In the genomic region with DNA sequence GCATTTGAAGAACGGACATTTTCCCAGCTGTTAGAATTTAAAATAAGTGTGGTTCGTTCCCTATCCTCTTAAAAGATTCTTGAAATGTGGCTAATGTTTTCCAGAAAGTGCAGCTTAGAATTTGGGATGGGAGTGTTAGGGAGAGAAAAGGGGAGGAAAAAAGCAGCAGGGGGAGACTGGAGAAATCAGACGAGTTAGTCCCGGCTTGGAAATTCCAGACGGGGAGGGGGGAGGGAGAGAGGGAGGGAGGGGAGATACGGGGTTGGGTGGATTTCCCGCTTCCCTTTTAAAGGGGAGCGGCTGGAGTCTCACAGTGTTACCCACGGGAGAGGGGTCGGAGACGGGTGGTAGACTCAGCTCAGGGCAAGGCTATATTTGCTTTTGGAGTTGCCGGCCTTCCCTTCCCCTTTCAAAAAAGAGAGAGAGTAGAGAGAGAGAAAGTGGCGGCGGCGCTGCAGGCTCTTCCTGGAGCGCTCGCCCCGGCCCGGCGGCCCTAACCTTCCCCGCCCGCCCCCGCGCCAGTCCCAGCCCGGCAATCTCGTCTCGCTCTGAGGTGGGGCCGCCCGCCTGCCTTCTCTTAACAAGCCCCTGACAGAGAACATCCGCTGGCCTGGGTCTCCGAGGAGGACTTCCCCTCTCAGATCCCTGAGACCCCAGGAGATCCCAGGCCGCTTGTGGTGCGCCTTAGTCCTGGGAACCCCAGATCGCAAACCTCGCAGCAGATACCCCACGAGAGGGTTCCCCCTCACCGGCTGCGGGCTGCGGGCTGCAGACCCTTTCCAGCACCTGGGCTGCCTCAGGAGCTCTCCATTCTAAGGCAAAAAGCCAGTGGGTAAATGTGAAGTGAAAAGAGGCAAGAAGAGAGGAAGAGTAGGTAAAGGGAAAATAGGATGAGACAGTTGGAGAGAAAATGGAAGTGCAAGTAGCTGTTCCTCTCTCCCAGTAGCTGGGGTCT, we compare ENCODE assay signal across 2 cellular contexts.
TF ChIP-seq lines count a peak whose summit lies in the region.

No MANE protein-coding gene starts in this region.

TF ChIP-seq in HCT116, 20 proteins besides CTCF, POLR2A, EP300 and RAD21:
- TF ChIP-seq JUND (IDR thresholded peaks at IDR 0.05) (no peak), EZH2 (IDR thresholded peaks at IDR 0.05) (peak; percentile 99; the same call in 1 of the 2 replicates), EZH2phosphoT487 (IDR thresholded peaks at IDR 0.05; ENCODE audit: borderline replicate concordance) (peak; percentile 98), SIN3A (IDR thresholded peaks at IDR 0.05; ENCODE audit: low read depth) (no peak), TCF7L2 (IDR thresholded peaks at IDR 0.05; ENCODE audit: borderline replicate concordance, extremely low read depth, insufficient read depth, insufficient read length) (no peak)
- TF ChIP-seq, protein P1, sequence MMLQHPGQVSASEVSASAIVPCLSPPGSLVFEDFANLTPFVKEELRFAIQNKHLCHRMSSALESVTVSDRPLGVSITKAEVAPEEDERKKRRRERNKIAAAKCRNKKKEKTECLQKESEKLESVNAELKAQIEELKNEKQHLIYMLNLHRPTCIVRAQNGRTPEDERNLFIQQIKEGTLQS (IDR thresholded peaks at IDR 0.05), result no peak

TF ChIP-seq in GM12878, 131 proteins besides CTCF, POLR2A, EP300 and RAD21:
- TF ChIP-seq EGR1 (IDR thresholded peaks at IDR 0.05; ENCODE audit: borderline replicate concordance in 1 of 2, low read depth in 2 of 2, low read length in 2 of 2), result 0 out of 3 replicates have a peak, but pooled peaks of 1 of the 2 experiments have one; percentile 24
- TF ChIP-seq SUZ12 (IDR thresholded peaks at IDR 0.05; ENCODE audit: unreplicated experiment), result peak; percentile 94
- TF ChIP-seq RELA (IDR thresholded peaks at IDR 0.05; ENCODE audit: borderline replicate concordance, partially characterized antibody), result no peak
